8 cellular contexts compared by ENCODE assay signal in the genomic region with DNA sequence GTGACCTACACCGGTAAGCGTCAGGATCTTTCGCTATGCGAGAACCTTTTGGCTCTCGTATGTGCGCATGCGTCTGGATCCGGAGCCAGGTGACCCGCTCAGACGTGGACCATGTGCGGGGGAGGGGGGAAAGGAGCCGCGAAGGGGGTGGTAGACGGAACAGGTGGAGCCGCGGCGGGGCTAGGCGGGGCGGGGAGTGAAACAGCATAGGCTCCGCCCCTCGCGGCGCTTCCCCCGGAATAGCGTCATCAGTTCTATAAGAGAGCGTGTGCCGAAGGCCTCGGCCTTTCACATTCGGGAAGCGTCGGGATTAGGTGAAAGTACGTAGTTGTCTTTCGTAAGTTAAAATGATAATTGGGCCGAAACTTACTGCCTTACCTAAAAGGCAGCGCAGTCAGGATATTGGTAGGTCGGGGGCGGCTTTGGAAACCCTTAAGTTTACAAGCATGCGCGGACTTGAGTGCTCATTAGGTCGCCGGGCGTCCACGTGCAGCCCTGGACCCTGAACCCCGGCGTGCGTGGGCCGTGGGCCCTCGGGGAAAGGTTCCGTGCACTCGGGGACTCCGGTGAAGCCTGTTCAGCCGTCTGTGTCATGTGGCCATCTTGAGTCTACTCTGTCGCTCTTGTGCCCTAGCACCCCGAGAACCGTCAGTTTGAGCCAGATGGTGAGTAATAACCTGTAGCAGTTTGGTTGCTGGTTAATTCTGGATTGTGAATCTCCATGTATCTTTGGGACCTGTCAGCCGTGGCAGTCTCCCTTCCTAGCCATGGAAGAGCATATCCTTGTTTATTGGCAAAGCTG.
DNase-seq lines count a peak whose midpoint lies in the region; ATAC-seq and TF ChIP-seq lines count a peak whose summit lies in the region.

No MANE protein-coding gene starts in this region.

- H4K5ac ChIP-seq in IMR-90 (ENCODE audit: low read depth, low read length), result peak overlapping the region; percentile 51

- BruUV-seq in IMR-90 (replicated peaks; lab: Mats Ljungman, UMichigan) (no TSS peak), OCI-LY7 (replicated peaks; lab: Mats Ljungman, UMichigan) (no TSS peak)

- peak; percentile 87 for ATAC-seq in GM21529 (IDR thresholded peaks at IDR 0.05; ENCODE audit: unreplicated experiment)
- ATAC-seq in IMR-90 (ENCODE audit: low read depth), result peak; percentile 87
- peak; percentile 95 for ATAC-seq in mucosa of descending colon

- H3K79me1 ChIP-seq in IMR-90 (ENCODE audit: low read depth in 1 of 2, low read length in 2 of 2), result peaks cover 11 to 16% of the 10 kb centered on the region in 2 experiments; a peak in 3 of 4 replicates

- peak overlapping the region; percentile 76 for H2BK5ac ChIP-seq in IMR-90 (ENCODE audit: low read depth, low read length, poor library complexity, severe bottlenecking)

- no peaks in the 10 kb centered on the region for H3K9me2 ChIP-seq in OCI-LY7 (ENCODE audit: insufficient read depth, low read length)

- peak overlapping the region; percentile 86 for H2AK5ac ChIP-seq in IMR-90 (ENCODE audit: low read depth, low read length)

- H3K23ac ChIP-seq in IMR-90 (ENCODE audit: low read depth, low read length), result peak overlapping the region; percentile 91

- H4K20me1 ChIP-seq in IMR-90 (ENCODE audit: insufficient read depth, low read length), result peaks cover 14% of the 10 kb centered on the region; the same call in 1 of the 2 replicates
- peaks cover 22% of the 10 kb centered on the region for H4K20me1 ChIP-seq in OCI-LY7 (ENCODE audit: insufficient read depth, low read length)

- peak overlapping the region; percentile 92 for H3K9ac ChIP-seq in IMR-90 (ENCODE audit: low read depth, low read length)

- H3K4me3 ChIP-seq in IMR-90 (ENCODE audit: insufficient read depth, low read depth, low read length) (peak overlapping the region; percentile 72), OCI-LY7 (ENCODE audit: low read depth, low read length, poor library complexity, severe bottlenecking) (peak overlapping the region; percentile 91), mucosa of descending colon (peak overlapping the region; percentile 52)

- DNase-seq in DMS114 treated with DMSO at 0.1 percent for 48 hours (lab: John Stamatoyannopoulos, UW; ENCODE audit: unreplicated experiment) (peak; percentile 72), IMR-90 (peak; percentile 88), OCI-LY7 (ENCODE audit: low spot score) (peak; percentile 94), activated T-cell treated with anti-CD3 and anti-CD28 coated beads for 4 hours (peak; percentile 99), epithelial cell of prostate (ENCODE audit: low read depth, low spot score) (peak; percentile 82), mucosa of descending colon (peak; percentile 98 to 99 (median 98))
- peak; percentile 97 for DNase-seq in stimulated activated CD8-positive, alpha-beta memory T cell treated with anti-CD3 and anti-CD28 coated beads, Interleukin-4, amount 100 ng/mL, for 24 hours (ENCODE audit: low read depth)

- H3K9me1 ChIP-seq in IMR-90 (ENCODE audit: insufficient read depth, low read length), result no peaks in the 10 kb centered on the region

- in situ Hi-C loops in IMR-90 (cut with MboI; ENCODE audit: low sequenced_read_pairs), result loop anchor here (25.0 kb wide), 1 partner anchor 234 kb away; no protein-coding TSS in a partner anchor

- H3K79me2 ChIP-seq in OCI-LY7 (ENCODE audit: insufficient read depth, low read depth, low read length), result peaks cover 21% of the 10 kb centered on the region; the same call in 1 of the 2 replicates

- peak overlapping the region; percentile 5; the same call in 1 of the 3 replicates for H2BK15ac ChIP-seq in IMR-90 (ENCODE audit: low read depth, low read length)

- peak overlapping the region; percentile 93 for H2AK9ac ChIP-seq in IMR-90 (replicated peaks; ENCODE audit: low read depth, low read length, poor library complexity)

- no peak overlapping the region for H2BK20ac ChIP-seq in IMR-90 (ENCODE audit: low read depth, low read length)

- TF ChIP-seq RAD21 in IMR-90 (IDR thresholded peaks at IDR 0.05; ENCODE audit: low read length), result no peak

- H3K4me2 ChIP-seq in IMR-90 (ENCODE audit: low read depth, low read length) (peak overlapping the region; percentile 61), OCI-LY7 (ENCODE audit: low read length) (peak overlapping the region; percentile 86)

- peak overlapping the region; percentile 89 for H4K91ac ChIP-seq in IMR-90 (ENCODE audit: insufficient read depth, low read depth, low read length)

- peak overlapping the region; percentile 58 for H3K18ac ChIP-seq in IMR-90 (ENCODE audit: low read depth, low read length)

- peak overlapping the region; percentile 83 to 90 for H4K8ac ChIP-seq in IMR-90 (ENCODE audit: low read depth in 2 of 2, low read length in 2 of 2)

- peak overlapping the region; percentile 94 for H3K14ac ChIP-seq in IMR-90 (replicated peaks; ENCODE audit: low read depth, low read length)

- TF ChIP-seq CTCF in IMR-90 (conservative IDR thresholded peaks at IDR 0.05; ENCODE audit: low read depth, low read length) (no peak), OCI-LY7 (conservative IDR thresholded peaks at IDR 0.05; ENCODE audit: low read length) (no peak), mucosa of descending colon (IDR thresholded peaks at IDR 0.05) (no peak)

- CTCF ChIA-PET in IMR-90 (lab: Yijun Ruan, JAX), result interaction anchor here (0.6 to 1.1 kb wide), 2 partner anchors 74 to 89 kb away, joined by 4 read pairs; partner anchors contain the start of gene PRSS12
- CTCF ChIA-PET in OCI-LY7 (lab: Charles Lee; ENCODE audit: unreplicated experiment), result no interaction called here

- POLR2A ChIA-PET in IMR-90 (lab: Charles Lee; ENCODE audit: unreplicated experiment), result no interaction called here
- POLR2A ChIA-PET in OCI-LY7 (lab: Charles Lee), result interaction anchor here (0.7 to 1.0 kb wide), 3 partner anchors 8 to 406 kb away, joined by 3 to 4 read pairs (median 3); partner anchors contain the start of gene METTL14

- peak overlapping the region; percentile 90 for H3K4ac ChIP-seq in IMR-90 (ENCODE audit: low read depth, low read length)

- peak overlapping the region; percentile 31 for H2BK120ac ChIP-seq in IMR-90 (ENCODE audit: low read depth, low read length)

- no peaks in the 10 kb centered on the region for H3K27me3 ChIP-seq in IMR-90 (ENCODE audit: control insufficient read depth, insufficient read depth, low read length)

- H2AFZ ChIP-seq in IMR-90 (replicated peaks; ENCODE audit: low read length, poor library complexity), result peak overlapping the region; percentile 81
- peak overlapping the region; percentile 87 for H2AFZ ChIP-seq in OCI-LY7 (ENCODE audit: low read length)

- H3K36me3 ChIP-seq in IMR-90 (ENCODE audit: control insufficient read depth, insufficient read depth, low read length) (peaks cover 7% of the 10 kb centered on the region), OCI-LY7 (ENCODE audit: insufficient read depth, low read length) (peaks cover 41% of the 10 kb centered on the region), mucosa of descending colon (ENCODE audit: low read depth) (no peaks in the 10 kb centered on the region)

- dilution Hi-C loops in IMR-90 (cut with HindIII; ENCODE audit: low sequenced_read_pairs, unreplicated experiment), result no loop called here

- H3K27ac ChIP-seq in IMR-90 (ENCODE audit: insufficient read depth, low read length), result peak overlapping the region; percentile 71
- H3K27ac ChIP-seq in OCI-LY7 (ENCODE audit: low read depth, low read length, poor library complexity, severe bottlenecking), result peak overlapping the region; percentile 76
- H3K27ac ChIP-seq in epithelial cell of prostate, result peak overlapping the region; percentile 96

- H3K4me1 ChIP-seq in IMR-90 (ENCODE audit: control insufficient read depth, insufficient read depth, low read length) (peaks cover 8% of the 10 kb centered on the region), OCI-LY7 (ENCODE audit: insufficient read depth, low read length, poor library complexity, severe bottlenecking) (peaks cover 45% of the 10 kb centered on the region), mucosa of descending colon (ENCODE audit: low read depth) (peaks cover 23% of the 10 kb centered on the region)

- peak overlapping the region; percentile 86 for H3K56ac ChIP-seq in IMR-90 (ENCODE audit: extremely low read depth, insufficient read depth, low read length)

- no peaks in the 10 kb centered on the region for H3K9me3 ChIP-seq in IMR-90 (ENCODE audit: control insufficient read depth, insufficient read depth, low read length)
- H3K9me3 ChIP-seq in OCI-LY7 (ENCODE audit: low read length), result peaks cover 6% of the 10 kb centered on the region; the same call in 1 of the 2 replicates
- no peaks in the 10 kb centered on the region for H3K9me3 ChIP-seq in mucosa of descending colon

- intact Hi-C loops in IMR-90 (cut with micrococcal nuclease), result loop anchor here (2.0 kb wide), 1 partner anchor 1144 kb away; no protein-coding TSS in a partner anchor
- intact Hi-C loops in OCI-LY7 (cut with micrococcal nuclease; ENCODE audit: unreplicated experiment), result loop anchor here (1.0 kb wide), 1 partner anchor 313 kb away; no protein-coding TSS in a partner anchor
- intact Hi-C loops in mucosa of descending colon (cut with DNase I, micrococcal nuclease), result no loop called here

- WGBS in IMR-90 (ENCODE audit: extremely low coverage in 2 of 2, insufficient read length in 1 of 2), 2 experiments, result 0% methylated on average over 16 of the region's 56 CpGs; no CpG with 5 or more reads in 1 of the 2 experiments

- TF ChIP-seq POLR2A in IMR-90 (IDR thresholded peaks at IDR 0.05; ENCODE audit: low read depth, low read length), result peak; percentile 98

TF ChIP-seq in IMR-90, 13 proteins besides CTCF, POLR2A, EP300 and RAD21 (continues in another document):
- TF ChIP-seq MAZ (IDR thresholded peaks at IDR 0.05; ENCODE audit: borderline replicate concordance, low read depth, low read length) (peak; percentile 85; the same call in 1 of the 2 replicates), MXI1 (IDR thresholded peaks at IDR 0.05; ENCODE audit: borderline replicate concordance, low read depth, low read length) (peak; percentile 90; the same call in 1 of the 2 replicates), RCOR1 (IDR thresholded peaks at IDR 0.05; ENCODE audit: insufficient replicate concordance, low read length) (peak; percentile 16), BHLHE40 (IDR thresholded peaks at IDR 0.05; ENCODE audit: low read depth, low read length) (no peak), FOS (IDR thresholded peaks at IDR 0.05; ENCODE audit: low read depth, low read length) (0 out of 2 replicates have a peak, but pooled peaks have one; percentile 10), CEBPB (IDR thresholded peaks at IDR 0.05; ENCODE audit: low read depth, low read length) (no peak), NFE2L2 (IDR thresholded peaks at IDR 0.05; ENCODE audit: low read depth, low read length) (no peak), MAFK (IDR thresholded peaks at IDR 0.05; ENCODE audit: low read depth, low read length) (no peak)
- TF ChIP-seq, protein P1, sequence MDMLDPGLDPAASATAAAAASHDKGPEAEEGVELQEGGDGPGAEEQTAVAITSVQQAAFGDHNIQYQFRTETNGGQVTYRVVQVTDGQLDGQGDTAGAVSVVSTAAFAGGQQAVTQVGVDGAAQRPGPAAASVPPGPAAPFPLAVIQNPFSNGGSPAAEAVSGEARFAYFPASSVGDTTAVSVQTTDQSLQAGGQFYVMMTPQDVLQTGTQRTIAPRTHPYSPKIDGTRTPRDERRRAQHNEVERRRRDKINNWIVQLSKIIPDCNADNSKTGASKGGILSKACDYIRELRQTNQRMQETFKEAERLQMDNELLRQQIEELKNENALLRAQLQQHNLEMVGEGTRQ (IDR thresholded peaks at IDR 0.05; ENCODE audit: low read depth, low read length), result peak; percentile 69

Comparison
In these comparisons a context has a peak if more than half of its experiments do, and no peak if none do; other contexts are left out.
1. Peak in every context shown above with its lines: DNase-seq, ATAC-seq, H3K4me3 ChIP-seq and H3K27ac ChIP-seq.
2. intact Hi-C loops: an anchor here in IMR-90 (2.0 kb wide) and OCI-LY7 (1.0 kb wide); none called in mucosa of descending colon.